ENCODE assay signal across 1 cellular context in genomic region chr17:50177983-50178834, GRCh38.
TF ChIP-seq lines count a peak whose summit lies in the region.

No MANE protein-coding gene starts in this region.

TF ChIP-seq in HepG2, 621 proteins besides CTCF, POLR2A, EP300 and RAD21 (continued from another document and continues in another):
- no peak for TF ChIP-seq ZNF646 (CRISPR knock-in tag; IDR thresholded peaks at IDR 0.05)
- no peak for TF ChIP-seq ATF1 (CRISPR knock-in tag; IDR thresholded peaks at IDR 0.05)
- no peak for TF ChIP-seq PCBP1 (IDR thresholded peaks at IDR 0.05; ENCODE audit: borderline replicate concordance, low read depth, low read length)
- TF ChIP-seq ATF4 (CRISPR knock-in tag; IDR thresholded peaks at IDR 0.05), result 0 out of 4 replicates have a peak, but pooled peaks of 1 of the 2 experiments have one; percentile 29
- TF ChIP-seq ZFX (CRISPR knock-in tag; IDR thresholded peaks at IDR 0.05; ENCODE audit: low read depth), result peak; percentile 75
- no peak; the same call in 1 of the 2 replicates for TF ChIP-seq NR2F2 (IDR thresholded peaks at IDR 0.05; ENCODE audit: borderline replicate concordance, low read depth)
- TF ChIP-seq ERF (CRISPR knock-in tag; IDR thresholded peaks at IDR 0.05), result peak; percentile 68; the same call in 1 of the 2 replicates
- TF ChIP-seq GATAD1 (CRISPR knock-in tag; IDR thresholded peaks at IDR 0.05), result peak; percentile 39; the same call in 1 of the 2 replicates
- TF ChIP-seq SRF (IDR thresholded peaks at IDR 0.05; ENCODE audit: low read depth, low read length), result no peak
- TF ChIP-seq ZNF407 (CRISPR knock-in tag; IDR thresholded peaks at IDR 0.05; ENCODE audit: not compliant biosample characterization), result peak; percentile 51
- TF ChIP-seq SNAPC4 (CRISPR knock-in tag; IDR thresholded peaks at IDR 0.05), result 0 out of 2 replicates have a peak, but pooled peaks have one; percentile 35
- no peak for TF ChIP-seq ZFP36 (IDR thresholded peaks at IDR 0.05; ENCODE audit: borderline replicate concordance, low read depth, low read length, partially characterized antibody)
- peak; percentile 18; the same call in 1 of the 2 replicates for TF ChIP-seq HOXA5 (CRISPR knock-in tag; IDR thresholded peaks at IDR 0.05)
- TF ChIP-seq ZNF7 (CRISPR knock-in tag; IDR thresholded peaks at IDR 0.05), result no peak
- TF ChIP-seq IRF9 (CRISPR knock-in tag; IDR thresholded peaks at IDR 0.05; ENCODE audit: borderline replicate concordance), result peak; percentile 66; the same call in 1 of the 2 replicates
- no peak for TF ChIP-seq MLLT10 (CRISPR knock-in tag; IDR thresholded peaks at IDR 0.05)
- TF ChIP-seq ZC3H13 (CRISPR knock-in tag; IDR thresholded peaks at IDR 0.05), result 0 out of 2 replicates have a peak, but pooled peaks have one; percentile 23
- peak; percentile 68 for TF ChIP-seq HDAC2 (CRISPR knock-in tag; IDR thresholded peaks at IDR 0.05)
- TF ChIP-seq ZNF121 (CRISPR knock-in tag; IDR thresholded peaks at IDR 0.05), result peak; percentile 96
- TF ChIP-seq JUN (CRISPR knock-in tag; IDR thresholded peaks at IDR 0.05), result 0 out of 2 replicates have a peak, but pooled peaks have one; percentile 17
- TF ChIP-seq ZBED4 (CRISPR knock-in tag; IDR thresholded peaks at IDR 0.05; ENCODE audit: borderline replicate concordance), result no peak; the same call in 1 of the 2 replicates
- peak; percentile 19; the same call in 1 of the 2 replicates for TF ChIP-seq ZNF691 (CRISPR knock-in tag; IDR thresholded peaks at IDR 0.05; ENCODE audit: borderline replicate concordance, low read depth)
